ENCODE assay signal across 26 cellular contexts in genomic region chrX:154008521-154008920, GRCh38. TPM values are rescaled to one million over a fixed set of nuclear protein-coding genes. Genes with fewer than 3 reads are reported as not detected.
DNase-seq lines count a peak whose midpoint lies in the region; ATAC-seq and TF ChIP-seq lines count a peak whose summit lies in the region.
"Had no signal": no experiment of that assay in that cellular context is flagged by ENCODE, and none has a peak within 500 bp of the region (broad histone marks: within the 10 kb centered on the region; RNA-seq: fewer than 3 reads in every experiment).

No MANE protein-coding gene starts in this region.

- H3K4me1 ChIP-seq in breast epithelium: no peaks in the 10 kb centered on the region
- no peaks in the 10 kb centered on the region for H3K4me1 ChIP-seq in Karpas-422 (ENCODE audit: low read length)

- H3K36me3 Mint-ChIP-seq in MCF 10A (ENCODE audit: insufficient read depth, unreplicated experiment): peaks cover 48% of the 10 kb centered on the region
- peaks cover 29% of the 10 kb centered on the region for H3K36me3 Mint-ChIP-seq in activated B cell treated with CpG ODN at 0.5 μM for 24 hours (ENCODE audit: low read depth)
- H3K36me3 Mint-ChIP-seq in stimulated activated memory B cell treated with anti-CD40 and anti-IgM and Interleukin-4, amounts not matched to agents 10 μg/mL and 1 μg/mL and 100 μg/mL, for 72 hours: peaks cover 10% of the 10 kb centered on the region
- peaks cover 30% of the 10 kb centered on the region for H3K36me3 Mint-ChIP-seq in effector memory CD8-positive, alpha-beta T cell (ENCODE audit: insufficient read depth)

- POLR2A ChIA-PET in MCF 10A (lab: Yijun Ruan, JAX): interaction anchor here (1.0 kb wide), 1 partner anchor 12 kb away, joined by 4 read pairs; no protein-coding TSS in a partner anchor
- POLR2A ChIA-PET in activated B cell treated with CpG ODN at 0.5 μM for 24 hours (lab: Charles Lee): interaction anchor here (0.7 to 2.0 kb wide), 12 partner anchors 10 to 539 kb away, joined by 3 to 21 read pairs (median 8); partner anchors contain the start of genes ARHGAP4, HCFC1, IKBKG and IRAK1

- H3K27me3 ChIP-seq in breast epithelium: peaks cover 0 to 45% of the 10 kb centered on the region in 2 donors
- no peaks in the 10 kb centered on the region for H3K27me3 ChIP-seq in Karpas-422 (ENCODE audit: low read length)
- H3K27me3 ChIP-seq: brain microvascular endothelial cell, MG63, tibial artery had no signal

- peaks cover 5% of the 10 kb centered on the region; the same call in 1 of the 2 replicates for H4K20me1 ChIP-seq in Karpas-422 (ENCODE audit: insufficient read depth, low read depth, low read length)

- H3K9me2 ChIP-seq in Karpas-422 (replicated peaks; ENCODE audit: insufficient read depth, low read length): no peaks in the 10 kb centered on the region

- H2AFZ ChIP-seq in Karpas-422 (ENCODE audit: low read length): no peak overlapping the region

- H3K27ac Mint-ChIP-seq in MCF 10A (ENCODE audit: low read depth, unreplicated experiment): peak overlapping the region; percentile 49
- H3K27ac Mint-ChIP-seq in activated B cell treated with CpG ODN at 0.5 μM for 24 hours: peak overlapping the region; percentile 96
- peak overlapping the region; percentile 94 for H3K27ac Mint-ChIP-seq in stimulated activated memory B cell treated with anti-CD40 and anti-IgM and Interleukin-4, amounts not matched to agents 10 μg/mL and 1 μg/mL and 100 μg/mL, for 72 hours
- peak overlapping the region in 1 of 2 donors; percentile 23 for H3K27ac Mint-ChIP-seq in effector memory CD8-positive, alpha-beta T cell

- H3K27me3 Mint-ChIP-seq in MCF 10A (ENCODE audit: insufficient read depth, unreplicated experiment) (peaks cover 47% of the 10 kb centered on the region), activated B cell treated with CpG ODN at 0.5 μM for 24 hours (no peaks in the 10 kb centered on the region)
- no peaks in the 10 kb centered on the region for H3K27me3 Mint-ChIP-seq in stimulated activated memory B cell treated with anti-CD40 and anti-IgM and Interleukin-4, amounts not matched to agents 10 μg/mL and 1 μg/mL and 100 μg/mL, for 72 hours
- H3K27me3 Mint-ChIP-seq in effector memory CD8-positive, alpha-beta T cell: no peaks in the 10 kb centered on the region
- H3K27me3 Mint-ChIP-seq: activated naive CD8-positive, alpha-beta T cell treated with anti-CD3 and anti-CD28 coated beads, Interleukin-2, amount 10 ng/mL, durations not matched to agents 7 days and 5 days had no signal

- BruUV-seq in MCF 10A (replicated peaks; lab: Mats Ljungman, UMichigan): no TSS peak

- CTCF ChIA-PET in MCF 10A (lab: Yijun Ruan, JAX): no interaction called here
- CTCF ChIA-PET in activated B cell treated with CpG ODN at 0.5 μM for 24 hours (lab: Charles Lee): interaction anchor here (1.3 kb wide), 1 partner anchor 41 kb away, joined by 3 read pairs; no protein-coding TSS in a partner anchor

- no peaks in the 10 kb centered on the region for H3K36me3 ChIP-seq in breast epithelium
- H3K36me3 ChIP-seq in Karpas-422 (ENCODE audit: insufficient read depth, low read length): peaks cover 3% of the 10 kb centered on the region; the same call in 1 of the 2 replicates

- no peak overlapping the region for H3K4me3 ChIP-seq in breast epithelium
- H3K4me3 ChIP-seq in Karpas-422 (ENCODE audit: low read length): no peak overlapping the region
- H3K4me3 ChIP-seq: lung, MG63, tibial artery had no signal

- no peak overlapping the region for H3K4me2 ChIP-seq in Karpas-422 (ENCODE audit: low read depth, low read length, poor library complexity, severe bottlenecking)

- no peak for DNase-seq in MCF 10A (ENCODE audit: unreplicated experiment)
- no peak for DNase-seq in breast epithelium (ENCODE audit: low spot score in 2 of 2)
- no peak for DNase-seq in activated B cell treated with CpG ODN at 0.5 μM for 24 hours
- DNase-seq in Karpas-422: no peak
- no peak for DNase-seq in effector memory CD8-positive, alpha-beta T cell
- DNase-seq: activated naive CD8-positive, alpha-beta T cell treated with anti-CD3 and anti-CD28 coated beads, Interleukin-2, amount 10 ng/mL, durations not matched to agents 7 days and 5 days; brain microvascular endothelial cell; CD8-positive, alpha-beta memory T cell; cortex of kidney; DMS79; hypothalamus; islet precursor cell; MG63; NCI-H187 treated with DMSO at 0.1 percent for 48 hours; NCI-H510A treated with DMSO at 0.1 percent for 48 hours; nucleus accumbens; right cardiac atrium; stimulated activated CD4-positive, alpha-beta T cell treated with anti-CD3 and anti-CD28 coated beads, Interleukin-15, amount 100 ng/mL, for 24 hours; stimulated activated naive CD4-positive, alpha-beta T cell; T-cell; tibial artery had no signal

- H3K4me3 Mint-ChIP-seq in MCF 10A (ENCODE audit: unreplicated experiment) (no peak overlapping the region), activated B cell treated with CpG ODN at 0.5 μM for 24 hours (peak overlapping the region; percentile 73)
- peak overlapping the region; percentile 78 for H3K4me3 Mint-ChIP-seq in stimulated activated memory B cell treated with anti-CD40 and anti-IgM and Interleukin-4, amounts not matched to agents 10 μg/mL and 1 μg/mL and 100 μg/mL, for 72 hours
- H3K4me3 Mint-ChIP-seq in effector memory CD8-positive, alpha-beta T cell: no peak overlapping the region
- H3K4me3 Mint-ChIP-seq: activated naive CD8-positive, alpha-beta T cell treated with anti-CD3 and anti-CD28 coated beads, Interleukin-2, amount 10 ng/mL, durations not matched to agents 7 days and 5 days; CD8-positive, alpha-beta memory T cell; T-cell had no signal

- peak; percentile 38 for ATAC-seq in HG03066 (IDR thresholded peaks at IDR 0.05; ENCODE audit: low read depth, unreplicated experiment)
- ATAC-seq in activated B cell treated with CpG ODN at 0.5 μM for 24 hours (ENCODE audit: low read depth): no peak
- peak; percentile 46 for ATAC-seq in stimulated activated memory B cell treated with anti-CD40 and anti-IgM and Interleukin-4, amounts not matched to agents 10 μg/mL and 1 μg/mL and 100 μg/mL, for 72 hours
- no peak for ATAC-seq in effector memory CD8-positive, alpha-beta T cell (replicated peaks)
- ATAC-seq in HG03457 (IDR thresholded peaks at IDR 0.05; ENCODE audit: unreplicated experiment): no peak
- ATAC-seq: right cardiac atrium, Right ventricle myocardium inferior, T-cell had no signal

- no peaks in the 10 kb centered on the region for H3K9me3 ChIP-seq in breast epithelium
- no peaks in the 10 kb centered on the region for H3K9me3 ChIP-seq in Karpas-422 (ENCODE audit: low read length)
- H3K9me3 ChIP-seq: MG63, tibial artery had no signal

- TF ChIP-seq CTCF in MCF 10A (IDR thresholded peaks at IDR 0.05; ENCODE audit: unreplicated experiment): no peak
- TF ChIP-seq CTCF in breast epithelium (IDR thresholded peaks at IDR 0.05): no peak
- TF ChIP-seq CTCF in activated B cell treated with CpG ODN at 0.5 μM for 24 hours (IDR thresholded peaks at IDR 0.05): no peak

- H3K9me3 Mint-ChIP-seq in MCF 10A (ENCODE audit: unreplicated experiment): no peaks in the 10 kb centered on the region
- H3K9me3 Mint-ChIP-seq in activated B cell treated with CpG ODN at 0.5 μM for 24 hours: no peaks in the 10 kb centered on the region
- no peaks in the 10 kb centered on the region for H3K9me3 Mint-ChIP-seq in stimulated activated memory B cell treated with anti-CD40 and anti-IgM and Interleukin-4, amounts not matched to agents 10 μg/mL and 1 μg/mL and 100 μg/mL, for 72 hours
- H3K9me3 Mint-ChIP-seq in effector memory CD8-positive, alpha-beta T cell: no peaks in the 10 kb centered on the region
- H3K9me3 Mint-ChIP-seq: activated naive CD8-positive, alpha-beta T cell treated with anti-CD3 and anti-CD28 coated beads, Interleukin-2, amount 10 ng/mL, durations not matched to agents 7 days and 5 days; CD8-positive, alpha-beta memory T cell; T-cell had no signal

- H3K27ac ChIP-seq in breast epithelium: peak overlapping the region in 1 of 2 donors; percentile 34
- no peak overlapping the region for H3K27ac ChIP-seq in Karpas-422 (ENCODE audit: low read length)
- H3K27ac ChIP-seq: brain microvascular endothelial cell, tibial artery had no signal

- no peak for TF ChIP-seq POLR2A in breast epithelium (IDR thresholded peaks at IDR 0.05)

- no peak overlapping the region for H3K9ac ChIP-seq in Karpas-422 (ENCODE audit: low read length)

- H3K79me2 ChIP-seq in Karpas-422 (ENCODE audit: low read length): no peaks in the 10 kb centered on the region

- intact Hi-C loops in MCF 10A (cut with micrococcal nuclease) (no loop called here), breast epithelium (cut with DNase I; ENCODE audit: low total_unique reads) (no loop called here), activated B cell treated with CpG ODN at 0.5 μM for 24 hours (cut with micrococcal nuclease) (loop anchor here (1.0 to 2.0 kb wide), 2 partner anchors 11 to 38 kb away; partner anchors contain the start of genes HCFC1 and IRAK1)

- H3K4me1 Mint-ChIP-seq in MCF 10A (ENCODE audit: insufficient read depth, unreplicated experiment) (peaks cover 15% of the 10 kb centered on the region), activated B cell treated with CpG ODN at 0.5 μM for 24 hours (peaks cover 59% of the 10 kb centered on the region)
- peaks cover 45% of the 10 kb centered on the region for H3K4me1 Mint-ChIP-seq in stimulated activated memory B cell treated with anti-CD40 and anti-IgM and Interleukin-4, amounts not matched to agents 10 μg/mL and 1 μg/mL and 100 μg/mL, for 72 hours
- H3K4me1 Mint-ChIP-seq in effector memory CD8-positive, alpha-beta T cell (ENCODE audit: low read depth in 2 of 2): peaks cover 3 to 4% of the 10 kb centered on the region in 2 donors

RNA-seq across cellular contexts. Expression of gene IRAK1, which starts 11.2 kb away (rescaled TPM):
- total RNA-seq in MCF 10A (2022) (201 and 237 TPM in 2 replicates), breast epithelium (10 to 100 TPM; 43.7 to 66.2 (median 50.8) TPM), activated B cell treated with CpG ODN at 0.5 μM for 24 hours (134 and 146 TPM in 2 replicates)
- total RNA-seq in Karpas-422 (2014; rRNA removed; shearing (Covaris generic); ENCODE audit: low replicate concordance): 76.0 and 131 TPM in 2 replicates

RNA-seq across cellular contexts. Expression of gene TMEM187, which starts 36.0 kb away (rescaled TPM):
- total RNA-seq in MCF 10A (2022) (9.3 and 10.9 TPM in 2 replicates), breast epithelium (10 to 100 TPM in 1 of 3 donors, 1 to 10 TPM in 2; 7.6 to 10.9 (median 8.2) TPM), activated B cell treated with CpG ODN at 0.5 μM for 24 hours (2.0 and 2.9 TPM in 2 replicates)
- 1.5 and 3.9 TPM in 2 replicates for total RNA-seq in Karpas-422 (2014; rRNA removed; shearing (Covaris generic); ENCODE audit: low replicate concordance)

RNA-seq across cellular contexts. Expression of gene HCFC1, which starts 36.9 kb away (rescaled TPM):
- total RNA-seq in MCF 10A (2022) (40.3 and 44.5 TPM in 2 replicates), breast epithelium (10 to 100 TPM; 20.2 to 23.0 (median 22.6) TPM), activated B cell treated with CpG ODN at 0.5 μM for 24 hours (72.5 and 79.4 TPM in 2 replicates)
- 16.8 and 29.4 TPM in 2 replicates for total RNA-seq in Karpas-422 (2014; rRNA removed; shearing (Covaris generic); ENCODE audit: low replicate concordance)

Comparison
In these comparisons a context has a peak if more than half of its experiments do, and no peak if none do; other contexts are left out.
1. H3K4me3 Mint-ChIP-seq: peak in activated B cell treated with CpG ODN at 0.5 μM for 24 hours (single experiment) and stimulated activated memory B cell treated with anti-CD40 and anti-IgM and Interleukin-4, amounts not matched to agents 10 μg/mL and 1 μg/mL and 100 μg/mL, for 72 hours (single experiment); none in MCF 10A (single experiment) and effector memory CD8-positive, alpha-beta T cell (0 of 2).
2. ATAC-seq: peak in HG03066 (single experiment) and stimulated activated memory B cell treated with anti-CD40 and anti-IgM and Interleukin-4, amounts not matched to agents 10 μg/mL and 1 μg/mL and 100 μg/mL, for 72 hours (single experiment); none in activated B cell treated with CpG ODN at 0.5 μM for 24 hours (single experiment), effector memory CD8-positive, alpha-beta T cell (single experiment) and HG03457 (single experiment).